ENCODE assay signal across 13 cellular contexts in the genomic region with DNA sequence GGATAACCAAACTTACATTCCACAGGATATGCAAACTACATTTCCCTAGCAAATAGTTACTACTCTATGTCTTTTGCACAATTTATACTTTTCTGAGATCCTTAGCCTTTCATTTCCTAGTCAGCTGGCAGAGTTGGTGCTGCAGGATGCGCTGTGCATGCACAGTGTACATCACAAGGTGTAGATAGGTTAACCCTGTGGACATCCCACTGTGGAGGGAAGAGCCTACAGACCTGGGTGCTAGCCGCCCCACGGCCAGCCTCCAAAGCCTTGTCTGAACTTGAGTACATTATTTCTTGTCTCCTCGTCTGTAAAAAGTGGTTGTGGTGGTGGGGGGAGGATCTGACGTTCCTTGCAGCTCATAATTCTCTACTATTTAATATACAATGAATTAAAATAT. TPM values are rescaled to one million over a fixed set of nuclear protein-coding genes. Genes with fewer than 3 reads are reported as not detected.
DNase-seq lines count a peak whose midpoint lies in the region; ATAC-seq and TF ChIP-seq lines count a peak whose summit lies in the region.
"Had no signal": no experiment of that assay in that cellular context is flagged by ENCODE, and none has a peak within 500 bp of the region (broad histone marks: within the 10 kb centered on the region; RNA-seq: fewer than 3 reads in every experiment).

No MANE protein-coding gene starts in this region.

- peak overlapping the region in 3 of 4 donors; percentile 6 to 59 (median 53) for H3K4me3 ChIP-seq in stomach

- H3K4me1 ChIP-seq in stomach, result peaks cover 51 to 79% (median 67%) of the 10 kb centered on the region in 4 donors

- H3K27ac ChIP-seq in stomach, result peak overlapping the region in 3 of 5 donors; percentile 64 to 91 (median 90)

- H3K4me1 Mint-ChIP-seq in activated naive CD4-positive, alpha-beta T cell treated with anti-CD3 and anti-CD28 coated beads for 36 hours (ENCODE audit: low read depth), result peaks cover 66% of the 10 kb centered on the region
- peaks cover 63% of the 10 kb centered on the region for H3K4me1 Mint-ChIP-seq in activated CD8-positive, alpha-beta T cell treated with anti-CD3 and anti-CD28 coated beads, Interleukin-2, amount 10 ng/mL, durations not matched to agents 7 days and 5 days (ENCODE audit: low read depth)
- H3K4me1 Mint-ChIP-seq in immature natural killer cell, result peaks cover 82 to 90% of the 10 kb centered on the region in 2 donors

- peak overlapping the region; percentile 96 for H3K27ac Mint-ChIP-seq in activated naive CD4-positive, alpha-beta T cell treated with anti-CD3 and anti-CD28 coated beads for 36 hours
- peak overlapping the region; percentile 64 for H3K27ac Mint-ChIP-seq in activated CD8-positive, alpha-beta T cell treated with anti-CD3 and anti-CD28 coated beads, Interleukin-2, amount 10 ng/mL, durations not matched to agents 7 days and 5 days
- peak overlapping the region; percentile 43 to 94 (median 88) for H3K27ac Mint-ChIP-seq in immature natural killer cell
- H3K27ac Mint-ChIP-seq: mesothelial cell of epicardium had no signal

- H3K9me3 ChIP-seq in stomach, result no peaks in the 10 kb centered on the region

- peaks cover 0 to 5% (median 1%) of the 10 kb centered on the region in 4 donors for H3K36me3 ChIP-seq in stomach

- ATAC-seq in activated CD8-positive, alpha-beta T cell treated with anti-CD3 and anti-CD28 coated beads, Interleukin-2, amount 10 ng/mL, durations not matched to agents 7 days and 5 days, result no peak
- no peak for ATAC-seq in HG02981 (IDR thresholded peaks at IDR 0.05; ENCODE audit: unreplicated experiment)

- no peaks in the 10 kb centered on the region for H3K9me3 Mint-ChIP-seq in activated naive CD4-positive, alpha-beta T cell treated with anti-CD3 and anti-CD28 coated beads for 36 hours
- no peaks in the 10 kb centered on the region for H3K9me3 Mint-ChIP-seq in activated CD8-positive, alpha-beta T cell treated with anti-CD3 and anti-CD28 coated beads, Interleukin-2, amount 10 ng/mL, durations not matched to agents 7 days and 5 days (ENCODE audit: insufficient read depth)
- H3K9me3 Mint-ChIP-seq in immature natural killer cell, result no peaks in the 10 kb centered on the region
- H3K9me3 Mint-ChIP-seq: mesothelial cell of epicardium had no signal

- WGBS in stomach, 5 donors, result 46 to 63% (median 51%) methylated on average over 5 of the region's 5 CpGs

- peak overlapping the region; percentile 96 for H3K4me3 Mint-ChIP-seq in activated naive CD4-positive, alpha-beta T cell treated with anti-CD3 and anti-CD28 coated beads for 36 hours
- H3K4me3 Mint-ChIP-seq in activated CD8-positive, alpha-beta T cell treated with anti-CD3 and anti-CD28 coated beads, Interleukin-2, amount 10 ng/mL, durations not matched to agents 7 days and 5 days, result peak overlapping the region; percentile 93
- peak overlapping the region; percentile 92 to 98 (median 93) for H3K4me3 Mint-ChIP-seq in immature natural killer cell
- H3K4me3 Mint-ChIP-seq: mesothelial cell of epicardium had no signal

- POLR2A ChIA-PET in activated CD8-positive, alpha-beta T cell treated with anti-CD3 and anti-CD28 coated beads, Interleukin-2, amount 10 ng/mL, durations not matched to agents 7 days and 5 days (lab: Charles Lee), result interaction anchor here (0.9 to 8.5 kb wide), 3 partner anchors 10 to 73 kb away, joined by 4 to 138 read pairs (median 8); no protein-coding TSS in a partner anchor

- no peaks in the 10 kb centered on the region for H3K27me3 ChIP-seq in stomach

- DNase-seq in activated naive CD4-positive, alpha-beta T cell treated with anti-CD3 and anti-CD28 coated beads for 36 hours, result peak; percentile 30
- no peak for DNase-seq in activated naive CD4-positive, alpha-beta T cell (lab: John Stamatoyannopoulos, UW)
- peak; percentile 42 for DNase-seq in activated CD8-positive, alpha-beta T cell treated with anti-CD3 and anti-CD28 coated beads, Interleukin-2, amount 10 ng/mL, durations not matched to agents 7 days and 5 days
- DNase-seq in immature natural killer cell (no peak), stomach (no peak), cerebellar nuclear complex (lab: John Stamatoyannopoulos, UW) (no peak)
- no peak for DNase-seq in activated CD4-positive, CD25-positive, alpha-beta regulatory T cell (lab: John Stamatoyannopoulos, UW)
- DNase-seq: NCI-H146; NK-92 treated with Interleukin-12 subunit alpha and Interleukin-12 subunit beta, amount 100 ng/mL, for 24 hours; stimulated activated CD8-positive, alpha-beta memory T cell treated with anti-CD3 and anti-CD28 coated beads, Interleukin-4, amount 100 ng/mL, for 48 hours had no signal

- intact Hi-C loops in activated naive CD4-positive, alpha-beta T cell treated with anti-CD3 and anti-CD28 coated beads for 36 hours (cut with micrococcal nuclease), result loop anchor here (1.0 to 5.0 kb wide), 5 partner anchors 7 to 1272 kb away; no protein-coding TSS in a partner anchor
- intact Hi-C loops in stomach (cut with DNase I; ENCODE audit: low total_unique reads), result no loop called here

- no peak for TF ChIP-seq CTCF in stomach (IDR thresholded peaks at IDR 0.05)

- TF ChIP-seq POLR2A in stomach (IDR thresholded peaks at IDR 0.05), result no peak

- peaks cover 54% of the 10 kb centered on the region for H3K36me3 Mint-ChIP-seq in activated naive CD4-positive, alpha-beta T cell treated with anti-CD3 and anti-CD28 coated beads for 36 hours (ENCODE audit: low read depth)
- H3K36me3 Mint-ChIP-seq in activated CD8-positive, alpha-beta T cell treated with anti-CD3 and anti-CD28 coated beads, Interleukin-2, amount 10 ng/mL, durations not matched to agents 7 days and 5 days (ENCODE audit: low read depth), result peaks cover 70% of the 10 kb centered on the region
- H3K36me3 Mint-ChIP-seq in immature natural killer cell, result peaks cover 15 to 21% (median 18%) of the 10 kb centered on the region in 3 donors
- H3K36me3 Mint-ChIP-seq: mesothelial cell of epicardium had no signal

- no peaks in the 10 kb centered on the region for H3K27me3 Mint-ChIP-seq in activated naive CD4-positive, alpha-beta T cell treated with anti-CD3 and anti-CD28 coated beads for 36 hours (ENCODE audit: low read depth)
- no peaks in the 10 kb centered on the region for H3K27me3 Mint-ChIP-seq in activated CD8-positive, alpha-beta T cell treated with anti-CD3 and anti-CD28 coated beads, Interleukin-2, amount 10 ng/mL, durations not matched to agents 7 days and 5 days (ENCODE audit: low read depth)
- no peaks in the 10 kb centered on the region for H3K27me3 Mint-ChIP-seq in immature natural killer cell (ENCODE audit: low read depth in 3 of 3)

- no peak for TF ChIP-seq EP300 in stomach (IDR thresholded peaks at IDR 0.05)

- CTCF ChIA-PET in activated naive CD4-positive, alpha-beta T cell treated with anti-CD3 and anti-CD28 coated beads for 36 hours (lab: Charles Lee), result interaction anchor here (1.0 to 9.9 kb wide), 5 partner anchors 10 to 74 kb away, joined by 3 to 122 read pairs (median 4); no protein-coding TSS in a partner anchor
- CTCF ChIA-PET in activated CD8-positive, alpha-beta T cell treated with anti-CD3 and anti-CD28 coated beads, Interleukin-2, amount 10 ng/mL, durations not matched to agents 7 days and 5 days (lab: Charles Lee), result interaction anchor here (0.7 to 10.0 kb wide), 6 partner anchors 10 to 148 kb away, joined by 3 to 214 read pairs (median 5); no protein-coding TSS in a partner anchor

RNA-seq across cellular contexts. Expression of gene TNFSF10, which starts 3.5 kb away (rescaled TPM):
- total RNA-seq in activated naive CD4-positive, alpha-beta T cell treated with anti-CD3 and anti-CD28 coated beads for 36 hours, result 10 to 100 TPM; 31.8 to 32.7 TPM
- 100 to 1,000 TPM; 106 to 108 TPM for total RNA-seq in activated CD8-positive, alpha-beta T cell treated with anti-CD3 and anti-CD28 coated beads, Interleukin-2, amount 10 ng/mL, durations not matched to agents 7 days and 5 days
- polyA plus RNA-seq in immature natural killer cell (10 to 100 TPM; 30.8 to 49.7 (median 44.6) TPM), stomach (10 to 100 TPM; 18.4 to 54.3 (median 18.5) TPM)
- total RNA-seq in stomach, result 10 to 100 TPM in 4 of 5 donors, 1 to 10 TPM in 1; 4.0 to 84.2 (median 29.2) TPM
- total RNA-seq: HT1080 had no signal

Comparison
In these comparisons a context has a peak if more than half of its experiments do, and no peak if none do; other contexts are left out.
1. DNase-seq: peak in activated naive CD4-positive, alpha-beta T cell treated with anti-CD3 and anti-CD28 coated beads for 36 hours (single experiment) and activated CD8-positive, alpha-beta T cell treated with anti-CD3 and anti-CD28 coated beads, Interleukin-2, amount 10 ng/mL, durations not matched to agents 7 days and 5 days (single experiment); none in activated naive CD4-positive, alpha-beta T cell (0 of 4), immature natural killer cell (0 of 3), stomach (single experiment), cerebellar nuclear complex (0 of 2) and activated CD4-positive, CD25-positive, alpha-beta regulatory T cell (0 of 4).
2. Peak in every context shown above with its lines, with median percentiles within 50 percentile points of each other: H3K27ac Mint-ChIP-seq and H3K4me3 Mint-ChIP-seq.